ENCODE assay signal across 8 cellular contexts in genomic region chr22:35839811-35840739, GRCh38.
A peak's percentile ranks its signal among the peaks of the same experiment; 100 is the strongest.
DNase-seq lines count a peak whose midpoint lies in the region; ATAC-seq and TF ChIP-seq lines count a peak whose summit lies in the region.

No MANE protein-coding gene starts in this region.

- TF ChIP-seq CTCF in WERI-Rb-1 (IDR thresholded peaks at IDR 0.05; ENCODE audit: low read depth, low read length) = no peak

- H3K27ac ChIP-seq in WERI-Rb-1 = peak overlapping the region; percentile 83

- no peaks in the 10 kb centered on the region for H3K9me3 ChIP-seq in WERI-Rb-1 (ENCODE audit: severe bottlenecking)

- no peaks in the 10 kb centered on the region for H3K27me3 ChIP-seq in WERI-Rb-1 (ENCODE audit: insufficient read depth, low read depth, severe bottlenecking)

- H3K36me3 ChIP-seq in WERI-Rb-1 = no peaks in the 10 kb centered on the region

- peak overlapping the region; percentile 56; the same call in 1 of the 2 replicates for H3K4me3 ChIP-seq in GM08714 (ENCODE audit: low read length)
- H3K4me3 ChIP-seq in WERI-Rb-1 (ENCODE audit: low read depth, low read length) = peak overlapping the region; percentile 67

- DNase-seq in NCI-H2081 (lab: John Stamatoyannopoulos, UW) (peak; percentile 94 to 95), WERI-Rb-1 (peak; percentile 96), glomerular endothelial cell (ENCODE audit: extremely low read depth, low read depth, low spot score) (peak; percentile 62), nucleus accumbens (lab: John Stamatoyannopoulos, UW) (peak in 51 of 56 donors; percentile 16 to 83 (median 58)), GM19238 (ENCODE audit: insufficient read length, low spot score) (no peak)

- no peak for ATAC-seq in GM21723 (IDR thresholded peaks at IDR 0.05; ENCODE audit: unreplicated experiment)
- ATAC-seq in GM18909 (IDR thresholded peaks at IDR 0.05; ENCODE audit: poor library complexity, unreplicated experiment) = no peak
